ENCODE assay signal across 1 cellular context in the genomic region with DNA sequence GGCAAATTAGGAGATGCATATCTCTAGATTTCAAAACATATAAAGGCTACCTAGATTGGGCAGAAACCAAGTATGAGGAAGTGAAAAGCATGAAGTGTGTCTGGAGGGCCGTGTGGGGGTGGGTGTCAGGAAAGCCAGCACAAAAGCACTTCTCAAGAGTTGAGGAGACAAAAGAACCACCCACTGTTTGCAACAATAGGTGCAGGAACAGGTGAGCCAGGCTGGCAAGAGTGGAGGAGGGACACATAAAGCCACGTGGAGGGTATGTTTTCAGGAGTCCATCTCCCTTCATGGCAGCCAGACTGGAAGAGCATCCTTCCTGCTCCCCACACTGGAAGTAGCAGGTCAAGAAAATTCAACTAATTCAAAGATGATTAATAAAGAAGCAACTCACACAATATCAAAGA.
TF ChIP-seq lines count a peak whose summit lies in the region.

No MANE protein-coding gene starts in this region.

TF ChIP-seq in GM12878, 131 proteins besides CTCF, POLR2A, EP300 and RAD21 (continued from another document):
- TF ChIP-seq GATAD2B (conservative IDR thresholded peaks at IDR 0.05; ENCODE audit: low read depth) (no peak), BACH1 (IDR thresholded peaks at IDR 0.05; ENCODE audit: borderline replicate concordance) (no peak; the same call in 1 of the 2 replicates), CBX3 (IDR thresholded peaks at IDR 0.05; ENCODE audit: borderline replicate concordance, low read depth) (no peak), EED (IDR thresholded peaks at IDR 0.05; ENCODE audit: low read depth) (peak; percentile 44; the same call in 1 of the 2 replicates), SPI1 (IDR thresholded peaks at IDR 0.05; ENCODE audit: borderline replicate concordance, insufficient read depth, low read depth, low read length) (peak; percentile 98), SRF (IDR thresholded peaks at IDR 0.05; ENCODE audit: low read depth in 2 of 2, low read length in 2 of 2) (no peak), ASH2L (IDR thresholded peaks at IDR 0.05; ENCODE audit: borderline replicate concordance, low read depth) (no peak), MEF2A (IDR thresholded peaks at IDR 0.05; ENCODE audit: insufficient read depth, low read depth, low read length) (no peak), MXI1 (IDR thresholded peaks at IDR 0.05; ENCODE audit: low read depth, low read length) (0 out of 2 replicates have a peak, but pooled peaks have one; percentile 45), CHD1 (IDR thresholded peaks at IDR 0.05; ENCODE audit: low read depth, low read length) (no peak), BCL11A (IDR thresholded peaks at IDR 0.05; ENCODE audit: low read depth, low read length) (peak; percentile 66; the same call in 1 of the 2 replicates), MEF2B (IDR thresholded peaks at IDR 0.05; ENCODE audit: partially characterized antibody, poor library complexity, severe bottlenecking) (peak; percentile 35), TAF1 (IDR thresholded peaks at IDR 0.05; ENCODE audit: borderline replicate concordance, low read depth, low read length) (no peak), MYB (IDR thresholded peaks at IDR 0.05; ENCODE audit: borderline replicate concordance, low read depth, low read length) (no peak), PML (IDR thresholded peaks at IDR 0.05; ENCODE audit: low read length) (no peak; the same call in 1 of the 2 replicates), NR2C2 (IDR thresholded peaks at IDR 0.05; ENCODE audit: borderline replicate concordance, control insufficient read depth, insufficient read length, low read depth) (no peak), CHD2 (IDR thresholded peaks at IDR 0.05; ENCODE audit: borderline replicate concordance, low read depth, low read length) (peak; percentile 58), EGR1 (IDR thresholded peaks at IDR 0.05; ENCODE audit: borderline replicate concordance in 1 of 2, low read depth in 2 of 2, low read length in 2 of 2) (peak in 1 of 2 experiments; percentile 84; a peak in 2 of 3 replicates), CEBPB (IDR thresholded peaks at IDR 0.05; ENCODE audit: borderline replicate concordance in 1 of 2, low read depth in 2 of 2, low read length in 2 of 2) (no peak), RFX5 (IDR thresholded peaks at IDR 0.05; ENCODE audit: low read depth, low read length) (no peak), FOS (IDR thresholded peaks at IDR 0.05; ENCODE audit: borderline replicate concordance, extremely low read depth, insufficient read length) (no peak), MYC (IDR thresholded peaks at IDR 0.05; ENCODE audit: insufficient read depth, insufficient read length, insufficient replicate concordance, low read length, severe bottlenecking) (no peak), NFIC (IDR thresholded peaks at IDR 0.05; ENCODE audit: low read depth, low read length) (peak; percentile 60; the same call in 1 of the 2 replicates), HDAC6 (IDR thresholded peaks at IDR 0.05; ENCODE audit: unreplicated experiment) (no peak), EZH2 (IDR thresholded peaks at IDR 0.05; ENCODE audit: borderline replicate concordance, control insufficient read depth, low read depth, low read length) (no peak), RB1 (IDR thresholded peaks at IDR 0.05; ENCODE audit: borderline replicate concordance) (no peak), MTA3 (IDR thresholded peaks at IDR 0.05; ENCODE audit: borderline replicate concordance, low read length) (peak; percentile 23; the same call in 1 of the 2 replicates), PAX5 (IDR thresholded peaks at IDR 0.05; ENCODE audit: borderline replicate concordance, low read depth, low read length) (0 out of 2 replicates have a peak, but pooled peaks have one; percentile 39), RCOR1 (conservative IDR thresholded peaks at IDR 0.05; ENCODE audit: low read depth, low read length) (0 out of 2 replicates have a peak, but pooled peaks have one; percentile 37), DPF2 (IDR thresholded peaks at IDR 0.05) (peak; percentile 66; the same call in 1 of the 2 replicates), RUNX3 (IDR thresholded peaks at IDR 0.05; ENCODE audit: low read length) (peak; percentile 56), LARP7 (IDR thresholded peaks at IDR 0.05) (no peak), RBBP5 (conservative IDR thresholded peaks at IDR 0.05) (no peak), IRF4 (IDR thresholded peaks at IDR 0.05; ENCODE audit: low read depth, low read length) (0 out of 2 replicates have a peak, but pooled peaks have one; percentile 55), POU2F2 (IDR thresholded peaks at IDR 0.05; ENCODE audit: borderline replicate concordance, low read depth, low read length) (no peak), ZNF24 (IDR thresholded peaks at IDR 0.05) (no peak), ZBED1 (IDR thresholded peaks at IDR 0.05; ENCODE audit: borderline replicate concordance) (no peak), CBFB (IDR thresholded peaks at IDR 0.05; ENCODE audit: low read depth) (no peak), PAX8 (IDR thresholded peaks at IDR 0.05) (no peak), BHLHE40 (IDR thresholded peaks at IDR 0.05; ENCODE audit: borderline replicate concordance in 1 of 2, low read depth in 2 of 2, low read length in 1 of 2) (peak; percentile 50 to 61; a peak in 2 of 4 replicates), ZNF622 (IDR thresholded peaks at IDR 0.05) (no peak), CREM (IDR thresholded peaks at IDR 0.05; ENCODE audit: low read depth) (0 out of 2 replicates have a peak, but pooled peaks have one; percentile 21), CBX5 (IDR thresholded peaks at IDR 0.05; ENCODE audit: low read depth) (peak; percentile 91; the same call in 1 of the 2 replicates)
- TF ChIP-seq, protein P1, sequence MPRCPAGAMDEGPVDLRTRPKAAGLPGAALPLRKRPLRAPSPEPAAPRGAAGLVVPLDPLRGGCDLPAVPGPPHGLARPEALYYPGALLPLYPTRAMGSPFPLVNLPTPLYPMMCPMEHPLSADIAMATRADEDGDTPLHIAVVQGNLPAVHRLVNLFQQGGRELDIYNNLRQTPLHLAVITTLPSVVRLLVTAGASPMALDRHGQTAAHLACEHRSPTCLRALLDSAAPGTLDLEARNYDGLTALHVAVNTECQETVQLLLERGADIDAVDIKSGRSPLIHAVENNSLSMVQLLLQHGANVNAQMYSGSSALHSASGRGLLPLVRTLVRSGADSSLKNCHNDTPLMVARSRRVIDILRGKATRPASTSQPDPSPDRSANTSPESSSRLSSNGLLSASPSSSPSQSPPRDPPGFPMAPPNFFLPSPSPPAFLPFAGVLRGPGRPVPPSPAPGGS (IDR thresholded peaks at IDR 0.05; ENCODE audit: borderline replicate concordance, insufficient read depth, low read depth, low read length, poor library complexity, severe bottlenecking) = no peak
- TF ChIP-seq, protein P2, sequence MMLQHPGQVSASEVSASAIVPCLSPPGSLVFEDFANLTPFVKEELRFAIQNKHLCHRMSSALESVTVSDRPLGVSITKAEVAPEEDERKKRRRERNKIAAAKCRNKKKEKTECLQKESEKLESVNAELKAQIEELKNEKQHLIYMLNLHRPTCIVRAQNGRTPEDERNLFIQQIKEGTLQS (IDR thresholded peaks at IDR 0.05; ENCODE audit: borderline replicate concordance, extremely low read depth, low read depth, low read length) = no peak
- TF ChIP-seq, protein P3, sequence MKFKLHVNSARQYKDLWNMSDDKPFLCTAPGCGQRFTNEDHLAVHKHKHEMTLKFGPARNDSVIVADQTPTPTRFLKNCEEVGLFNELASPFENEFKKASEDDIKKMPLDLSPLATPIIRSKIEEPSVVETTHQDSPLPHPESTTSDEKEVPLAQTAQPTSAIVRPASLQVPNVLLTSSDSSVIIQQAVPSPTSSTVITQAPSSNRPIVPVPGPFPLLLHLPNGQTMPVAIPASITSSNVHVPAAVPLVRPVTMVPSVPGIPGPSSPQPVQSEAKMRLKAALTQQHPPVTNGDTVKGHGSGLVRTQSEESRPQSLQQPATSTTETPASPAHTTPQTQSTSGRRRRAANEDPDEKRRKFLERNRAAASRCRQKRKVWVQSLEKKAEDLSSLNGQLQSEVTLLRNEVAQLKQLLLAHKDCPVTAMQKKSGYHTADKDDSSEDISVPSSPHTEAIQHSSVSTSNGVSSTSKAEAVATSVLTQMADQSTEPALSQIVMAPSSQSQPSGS (IDR thresholded peaks at IDR 0.05; ENCODE audit: low read length) = peak; percentile 72
- TF ChIP-seq, protein P4, sequence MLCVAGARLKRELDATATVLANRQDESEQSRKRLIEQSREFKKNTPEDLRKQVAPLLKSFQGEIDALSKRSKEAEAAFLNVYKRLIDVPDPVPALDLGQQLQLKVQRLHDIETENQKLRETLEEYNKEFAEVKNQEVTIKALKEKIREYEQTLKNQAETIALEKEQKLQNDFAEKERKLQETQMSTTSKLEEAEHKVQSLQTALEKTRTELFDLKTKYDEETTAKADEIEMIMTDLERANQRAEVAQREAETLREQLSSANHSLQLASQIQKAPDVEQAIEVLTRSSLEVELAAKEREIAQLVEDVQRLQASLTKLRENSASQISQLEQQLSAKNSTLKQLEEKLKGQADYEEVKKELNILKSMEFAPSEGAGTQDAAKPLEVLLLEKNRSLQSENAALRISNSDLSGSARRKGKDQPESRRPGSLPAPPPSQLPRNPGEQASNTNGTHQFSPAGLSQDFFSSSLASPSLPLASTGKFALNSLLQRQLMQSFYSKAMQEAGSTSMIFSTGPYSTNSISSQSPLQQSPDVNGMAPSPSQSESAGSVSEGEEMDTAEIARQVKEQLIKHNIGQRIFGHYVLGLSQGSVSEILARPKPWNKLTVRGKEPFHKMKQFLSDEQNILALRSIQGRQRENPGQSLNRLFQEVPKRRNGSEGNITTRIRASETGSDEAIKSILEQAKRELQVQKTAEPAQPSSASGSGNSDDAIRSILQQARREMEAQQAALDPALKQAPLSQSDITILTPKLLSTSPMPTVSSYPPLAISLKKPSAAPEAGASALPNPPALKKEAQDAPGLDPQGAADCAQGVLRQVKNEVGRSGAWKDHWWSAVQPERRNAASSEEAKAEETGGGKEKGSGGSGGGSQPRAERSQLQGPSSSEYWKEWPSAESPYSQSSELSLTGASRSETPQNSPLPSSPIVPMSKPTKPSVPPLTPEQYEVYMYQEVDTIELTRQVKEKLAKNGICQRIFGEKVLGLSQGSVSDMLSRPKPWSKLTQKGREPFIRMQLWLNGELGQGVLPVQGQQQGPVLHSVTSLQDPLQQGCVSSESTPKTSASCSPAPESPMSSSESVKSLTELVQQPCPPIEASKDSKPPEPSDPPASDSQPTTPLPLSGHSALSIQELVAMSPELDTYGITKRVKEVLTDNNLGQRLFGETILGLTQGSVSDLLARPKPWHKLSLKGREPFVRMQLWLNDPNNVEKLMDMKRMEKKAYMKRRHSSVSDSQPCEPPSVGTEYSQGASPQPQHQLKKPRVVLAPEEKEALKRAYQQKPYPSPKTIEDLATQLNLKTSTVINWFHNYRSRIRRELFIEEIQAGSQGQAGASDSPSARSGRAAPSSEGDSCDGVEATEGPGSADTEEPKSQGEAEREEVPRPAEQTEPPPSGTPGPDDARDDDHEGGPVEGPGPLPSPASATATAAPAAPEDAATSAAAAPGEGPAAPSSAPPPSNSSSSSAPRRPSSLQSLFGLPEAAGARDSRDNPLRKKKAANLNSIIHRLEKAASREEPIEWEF (IDR thresholded peaks at IDR 0.05; ENCODE audit: insufficient replicate concordance, low read depth, low read length) = no peak
- TF ChIP-seq, protein P5, sequence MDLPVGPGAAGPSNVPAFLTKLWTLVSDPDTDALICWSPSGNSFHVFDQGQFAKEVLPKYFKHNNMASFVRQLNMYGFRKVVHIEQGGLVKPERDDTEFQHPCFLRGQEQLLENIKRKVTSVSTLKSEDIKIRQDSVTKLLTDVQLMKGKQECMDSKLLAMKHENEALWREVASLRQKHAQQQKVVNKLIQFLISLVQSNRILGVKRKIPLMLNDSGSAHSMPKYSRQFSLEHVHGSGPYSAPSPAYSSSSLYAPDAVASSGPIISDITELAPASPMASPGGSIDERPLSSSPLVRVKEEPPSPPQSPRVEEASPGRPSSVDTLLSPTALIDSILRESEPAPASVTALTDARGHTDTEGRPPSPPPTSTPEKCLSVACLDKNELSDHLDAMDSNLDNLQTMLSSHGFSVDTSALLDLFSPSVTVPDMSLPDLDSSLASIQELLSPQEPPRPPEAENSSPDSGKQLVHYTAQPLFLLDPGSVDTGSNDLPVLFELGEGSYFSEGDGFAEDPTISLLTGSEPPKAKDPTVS (IDR thresholded peaks at IDR 0.05; ENCODE audit: low read depth, low read length) = no peak
- TF ChIP-seq, protein P6, sequence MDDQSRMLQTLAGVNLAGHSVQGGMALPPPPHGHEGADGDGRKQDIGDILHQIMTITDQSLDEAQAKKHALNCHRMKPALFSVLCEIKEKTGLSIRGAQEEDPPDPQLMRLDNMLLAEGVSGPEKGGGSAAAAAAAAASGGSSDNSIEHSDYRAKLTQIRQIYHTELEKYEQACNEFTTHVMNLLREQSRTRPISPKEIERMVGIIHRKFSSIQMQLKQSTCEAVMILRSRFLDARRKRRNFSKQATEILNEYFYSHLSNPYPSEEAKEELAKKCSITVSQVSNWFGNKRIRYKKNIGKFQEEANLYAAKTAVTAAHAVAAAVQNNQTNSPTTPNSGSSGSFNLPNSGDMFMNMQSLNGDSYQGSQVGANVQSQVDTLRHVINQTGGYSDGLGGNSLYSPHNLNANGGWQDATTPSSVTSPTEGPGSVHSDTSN (IDR thresholded peaks at IDR 0.05; ENCODE audit: insufficient replicate concordance, low read depth, low read length) = no peak
- TF ChIP-seq, protein P7, sequence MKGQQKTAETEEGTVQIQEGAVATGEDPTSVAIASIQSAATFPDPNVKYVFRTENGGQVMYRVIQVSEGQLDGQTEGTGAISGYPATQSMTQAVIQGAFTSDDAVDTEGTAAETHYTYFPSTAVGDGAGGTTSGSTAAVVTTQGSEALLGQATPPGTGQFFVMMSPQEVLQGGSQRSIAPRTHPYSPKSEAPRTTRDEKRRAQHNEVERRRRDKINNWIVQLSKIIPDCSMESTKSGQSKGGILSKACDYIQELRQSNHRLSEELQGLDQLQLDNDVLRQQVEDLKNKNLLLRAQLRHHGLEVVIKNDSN (IDR thresholded peaks at IDR 0.05; ENCODE audit: borderline replicate concordance, extremely low read length, insufficient read depth, low read depth, low read length) = no peak
- TF ChIP-seq, protein P8, sequence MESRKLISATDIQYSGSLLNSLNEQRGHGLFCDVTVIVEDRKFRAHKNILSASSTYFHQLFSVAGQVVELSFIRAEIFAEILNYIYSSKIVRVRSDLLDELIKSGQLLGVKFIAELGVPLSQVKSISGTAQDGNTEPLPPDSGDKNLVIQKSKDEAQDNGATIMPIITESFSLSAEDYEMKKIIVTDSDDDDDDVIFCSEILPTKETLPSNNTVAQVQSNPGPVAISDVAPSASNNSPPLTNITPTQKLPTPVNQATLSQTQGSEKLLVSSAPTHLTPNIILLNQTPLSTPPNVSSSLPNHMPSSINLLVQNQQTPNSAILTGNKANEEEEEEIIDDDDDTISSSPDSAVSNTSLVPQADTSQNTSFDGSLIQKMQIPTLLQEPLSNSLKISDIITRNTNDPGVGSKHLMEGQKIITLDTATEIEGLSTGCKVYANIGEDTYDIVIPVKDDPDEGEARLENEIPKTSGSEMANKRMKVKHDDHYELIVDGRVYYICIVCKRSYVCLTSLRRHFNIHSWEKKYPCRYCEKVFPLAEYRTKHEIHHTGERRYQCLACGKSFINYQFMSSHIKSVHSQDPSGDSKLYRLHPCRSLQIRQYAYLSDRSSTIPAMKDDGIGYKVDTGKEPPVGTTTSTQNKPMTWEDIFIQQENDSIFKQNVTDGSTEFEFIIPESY (IDR thresholded peaks at IDR 0.05) = no peak
